ENCODE assay signal across 1 cellular context in the genomic region with DNA sequence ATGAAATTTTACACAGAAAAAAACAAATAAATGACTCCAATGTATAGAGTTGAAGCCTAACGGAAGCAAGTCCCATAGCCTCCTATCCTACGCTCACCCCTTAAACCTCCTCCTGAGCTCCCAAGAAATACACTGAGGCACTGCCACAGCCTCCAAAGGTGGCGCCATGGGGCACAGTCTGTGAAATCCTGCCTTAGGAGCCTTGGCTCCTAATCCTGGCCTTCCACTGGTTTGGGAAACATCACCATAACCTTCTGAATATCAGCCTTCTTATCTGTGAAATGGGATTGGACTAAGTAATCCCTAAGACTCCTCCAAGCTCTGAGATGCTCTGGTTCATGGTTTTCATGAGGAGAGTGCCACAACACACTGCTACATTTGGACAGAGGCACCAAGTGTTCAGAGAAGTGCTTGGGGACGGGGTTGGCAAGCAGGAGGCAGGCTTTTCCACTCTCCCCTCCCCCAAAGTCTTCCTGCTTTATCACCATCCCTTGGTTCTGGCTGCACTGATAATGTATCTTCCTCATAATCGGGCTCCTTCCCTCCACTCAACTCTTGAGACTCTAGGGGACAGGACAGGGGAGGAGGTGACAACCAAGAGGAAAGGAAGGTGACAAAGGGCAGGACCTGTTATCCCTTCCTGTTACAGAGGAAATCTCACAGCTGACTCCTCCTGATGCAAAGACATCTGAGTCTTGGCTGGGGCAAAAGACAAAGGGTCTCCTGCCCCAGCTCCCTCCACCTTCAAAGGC.
TF ChIP-seq lines count a peak whose summit lies in the region.

No MANE protein-coding gene starts in this region.

TF ChIP-seq in GM23338, 12 proteins besides CTCF, POLR2A, EP300 and RAD21 (continued from another document):
- TF ChIP-seq, protein P1, sequence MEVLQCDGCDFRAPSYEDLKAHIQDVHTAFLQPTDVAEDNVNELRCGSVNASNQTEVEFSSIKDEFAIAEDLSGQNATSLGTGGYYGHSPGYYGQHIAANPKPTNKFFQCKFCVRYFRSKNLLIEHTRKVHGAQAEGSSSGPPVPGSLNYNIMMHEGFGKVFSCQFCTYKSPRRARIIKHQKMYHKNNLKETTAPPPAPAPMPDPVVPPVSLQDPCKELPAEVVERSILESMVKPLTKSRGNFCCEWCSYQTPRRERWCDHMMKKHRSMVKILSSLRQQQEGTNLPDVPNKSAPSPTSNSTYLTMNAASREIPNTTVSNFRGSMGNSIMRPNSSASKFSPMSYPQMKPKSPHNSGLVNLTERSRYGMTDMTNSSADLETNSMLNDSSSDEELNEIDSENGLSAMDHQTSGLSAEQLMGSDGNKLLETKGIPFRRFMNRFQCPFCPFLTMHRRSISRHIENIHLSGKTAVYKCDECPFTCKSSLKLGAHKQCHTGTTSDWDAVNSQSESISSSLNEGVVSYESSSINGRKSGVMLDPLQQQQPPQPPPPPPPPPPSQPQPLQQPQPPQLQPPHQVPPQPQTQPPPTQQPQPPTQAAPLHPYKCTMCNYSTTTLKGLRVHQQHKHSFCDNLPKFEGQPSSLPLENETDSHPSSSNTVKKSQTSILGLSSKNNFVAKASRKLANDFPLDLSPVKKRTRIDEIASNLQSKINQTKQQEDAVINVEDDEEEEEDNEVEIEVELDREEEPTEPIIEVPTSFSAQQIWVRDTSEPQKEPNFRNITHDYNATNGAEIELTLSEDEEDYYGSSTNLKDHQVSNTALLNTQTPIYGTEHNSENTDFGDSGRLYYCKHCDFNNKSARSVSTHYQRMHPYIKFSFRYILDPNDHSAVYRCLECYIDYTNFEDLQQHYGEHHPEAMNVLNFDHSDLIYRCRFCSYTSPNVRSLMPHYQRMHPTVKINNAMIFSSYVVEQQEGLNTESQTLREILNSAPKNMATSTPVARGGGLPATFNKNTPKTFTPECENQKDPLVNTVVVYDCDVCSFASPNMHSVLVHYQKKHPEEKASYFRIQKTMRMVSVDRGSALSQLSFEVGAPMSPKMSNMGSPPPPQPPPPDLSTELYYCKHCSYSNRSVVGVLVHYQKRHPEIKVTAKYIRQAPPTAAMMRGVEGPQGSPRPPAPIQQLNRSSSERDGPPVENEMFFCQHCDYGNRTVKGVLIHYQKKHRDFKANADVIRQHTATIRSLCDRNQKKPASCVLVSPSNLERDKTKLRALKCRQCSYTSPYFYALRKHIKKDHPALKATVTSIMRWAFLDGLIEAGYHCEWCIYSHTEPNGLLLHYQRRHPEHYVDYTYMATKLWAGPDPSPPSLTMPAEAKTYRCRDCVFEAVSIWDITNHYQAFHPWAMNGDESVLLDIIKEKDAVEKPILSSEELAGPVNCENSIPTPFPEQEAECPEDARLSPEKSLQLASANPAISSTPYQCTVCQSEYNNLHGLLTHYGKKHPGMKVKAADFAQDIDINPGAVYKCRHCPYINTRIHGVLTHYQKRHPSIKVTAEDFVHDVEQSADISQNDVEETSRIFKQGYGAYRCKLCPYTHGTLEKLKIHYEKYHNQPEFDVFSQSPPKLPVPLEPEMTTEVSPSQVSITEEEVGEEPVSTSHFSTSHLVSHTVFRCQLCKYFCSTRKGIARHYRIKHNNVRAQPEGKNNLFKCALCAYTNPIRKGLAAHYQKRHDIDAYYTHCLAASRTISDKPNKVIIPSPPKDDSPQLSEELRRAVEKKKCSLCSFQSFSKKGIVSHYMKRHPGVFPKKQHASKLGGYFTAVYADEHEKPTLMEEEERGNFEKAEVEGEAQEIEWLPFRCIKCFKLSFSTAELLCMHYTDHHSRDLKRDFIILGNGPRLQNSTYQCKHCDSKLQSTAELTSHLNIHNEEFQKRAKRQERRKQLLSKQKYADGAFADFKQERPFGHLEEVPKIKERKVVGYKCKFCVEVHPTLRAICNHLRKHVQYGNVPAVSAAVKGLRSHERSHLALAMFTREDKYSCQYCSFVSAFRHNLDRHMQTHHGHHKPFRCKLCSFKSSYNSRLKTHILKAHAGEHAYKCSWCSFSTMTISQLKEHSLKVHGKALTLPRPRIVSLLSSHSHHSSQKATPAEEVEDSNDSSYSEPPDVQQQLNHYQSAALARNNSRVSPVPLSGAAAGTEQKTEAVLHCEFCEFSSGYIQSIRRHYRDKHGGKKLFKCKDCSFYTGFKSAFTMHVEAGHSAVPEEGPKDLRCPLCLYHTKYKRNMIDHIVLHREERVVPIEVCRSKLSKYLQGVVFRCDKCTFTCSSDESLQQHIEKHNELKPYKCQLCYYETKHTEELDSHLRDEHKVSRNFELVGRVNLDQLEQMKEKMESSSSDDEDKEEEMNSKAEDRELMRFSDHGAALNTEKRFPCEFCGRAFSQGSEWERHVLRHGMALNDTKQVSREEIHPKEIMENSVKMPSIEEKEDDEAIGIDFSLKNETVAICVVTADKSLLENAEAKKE (CRISPR knock-in tag; IDR thresholded peaks at IDR 0.05), result no peak
- no peak for TF ChIP-seq POLR2AphosphoS5 (IDR thresholded peaks at IDR 0.05; ENCODE audit: low read depth)
- no peak for TF ChIP-seq CREB1 (CRISPR knock-in tag; IDR thresholded peaks at IDR 0.05; ENCODE audit: low read depth)
- TF ChIP-seq ZNF114 (CRISPR knock-in tag; IDR thresholded peaks at IDR 0.05), result no peak
- TF ChIP-seq STAT1 (IDR thresholded peaks at IDR 0.05; ENCODE audit: unreplicated experiment), result no peak
- no peak for TF ChIP-seq JUNB (IDR thresholded peaks at IDR 0.05; ENCODE audit: unreplicated experiment)
- no peak for TF ChIP-seq EZH2 (IDR thresholded peaks at IDR 0.05; ENCODE audit: low read depth, unreplicated experiment)
- TF ChIP-seq EZH2phosphoT487 (IDR thresholded peaks at IDR 0.05; ENCODE audit: unreplicated experiment), result no peak
- no peak for TF ChIP-seq NANOG (IDR thresholded peaks at IDR 0.05; ENCODE audit: borderline replicate concordance)
- TF ChIP-seq REST (IDR thresholded peaks at IDR 0.05; ENCODE audit: unreplicated experiment), result no peak
- no peak for TF ChIP-seq ZNF331 (CRISPR knock-in tag; IDR thresholded peaks at IDR 0.05; ENCODE audit: low read depth)
